15 cellular contexts compared by ENCODE assay signal in genomic region chr9:112044183-112044582, GRCh38.
DNase-seq lines count a peak whose midpoint lies in the region; ATAC-seq and TF ChIP-seq lines count a peak whose summit lies in the region.
"Had no signal": no experiment of that assay in that cellular context is flagged by ENCODE, and none has a peak within 500 bp of the region (broad histone marks: within the 10 kb centered on the region; RNA-seq: fewer than 3 reads in every experiment).

No MANE protein-coding gene starts in this region.

- no peak overlapping the region for H3K9ac ChIP-seq in fibroblast of lung (ENCODE audit: insufficient read depth, low read length)

- no peaks in the 10 kb centered on the region for H3K27me3 Mint-ChIP-seq in neural crest cell (ENCODE audit: low read depth)

- H3K4me2 ChIP-seq in fibroblast of lung (ENCODE audit: extremely low read depth, insufficient read depth, low read length), result no peak overlapping the region
- H3K4me2 ChIP-seq: PC-9 had no signal

- no peaks in the 10 kb centered on the region for H3K9me3 Mint-ChIP-seq in neural crest cell

- in situ Hi-C loops in transverse colon (cut with MboI; ENCODE audit: low pct_ligation_motif_present in 1 of 4, low pct_unique_long_range_greater_than_20kb in 1 of 4, low sequenced_read_pairs in 3 of 4), result no loop called here

- H2AFZ ChIP-seq in fibroblast of lung (ENCODE audit: low read length), result no peak overlapping the region
- H2AFZ ChIP-seq: PC-9 had no signal

- DNase-seq in AG10803 (ENCODE audit: low read depth) (peak; percentile 25), SJSA1 (ENCODE audit: low read depth in 1 of 2, low spot score in 2 of 2) (no peak), fibroblast of lung (ENCODE audit: low read depth in 2 of 2) (no peak), neural crest cell (ENCODE audit: low read depth, low spot score) (no peak), transverse colon (no peak)
- DNase-seq: COR-L47, NCI-H1436, NCI-H2029, NCI-H748 treated with DMSO at 0.1 percent for 48 hours, PC-9 had no signal

- no peak for TF ChIP-seq POLR2A in transverse colon (IDR thresholded peaks at IDR 0.05)

- H3K36me3 ChIP-seq in SJSA1 (peaks cover 25% of the 10 kb centered on the region), fibroblast of lung (ENCODE audit: control insufficient read depth, insufficient read depth, low read length) (no peaks in the 10 kb centered on the region), transverse colon (no peaks in the 10 kb centered on the region)

- TF ChIP-seq EP300 in transverse colon (IDR thresholded peaks at IDR 0.05; ENCODE audit: low read depth), result no peak

- peaks cover 85% of the 10 kb centered on the region for H3K4me1 ChIP-seq in SJSA1 (replicated peaks)
- H3K4me1 ChIP-seq in fibroblast of lung (ENCODE audit: control insufficient read depth, extremely low read depth, insufficient read depth, low read length), result peaks cover 43% of the 10 kb centered on the region
- H3K4me1 ChIP-seq in transverse colon, result peaks cover 0 to 10% (median 8%) of the 10 kb centered on the region in 4 donors

- H3K36me3 Mint-ChIP-seq in neural crest cell (ENCODE audit: low read depth), result peaks cover 24% of the 10 kb centered on the region

- H3K4me3 Mint-ChIP-seq in neural crest cell, result no peak overlapping the region

- intact Hi-C loops in transverse colon (cut with DNase I; ENCODE audit: low total_unique reads), result no loop called here

- H3K4me1 Mint-ChIP-seq in neural crest cell, result no peaks in the 10 kb centered on the region

- peak overlapping the region; percentile 95 for H3K27ac ChIP-seq in SJSA1
- H3K27ac ChIP-seq in fibroblast of lung (ENCODE audit: insufficient read depth, low read length), result peak overlapping the region; percentile 23
- no peak overlapping the region for H3K27ac ChIP-seq in transverse colon
- H3K27ac ChIP-seq: SK-N-MC had no signal

- H3K27ac Mint-ChIP-seq in neural crest cell (ENCODE audit: unreplicated experiment), result peak overlapping the region; percentile 74

- no peaks in the 10 kb centered on the region for H4K20me1 ChIP-seq in fibroblast of lung (ENCODE audit: control insufficient read depth, extremely low read depth, insufficient read depth, low read length)

- H3K9me3 ChIP-seq in SJSA1 (replicated peaks) (peaks cover 5% of the 10 kb centered on the region), fibroblast of lung (ENCODE audit: control insufficient read depth, insufficient read depth, low read depth, low read length) (no peaks in the 10 kb centered on the region), transverse colon (no peaks in the 10 kb centered on the region)

- H3K27me3 ChIP-seq in SJSA1 (replicated peaks) (no peaks in the 10 kb centered on the region), fibroblast of lung (ENCODE audit: control insufficient read depth, insufficient read depth, low read length) (no peaks in the 10 kb centered on the region), transverse colon (no peaks in the 10 kb centered on the region)

- peaks cover 2% of the 10 kb centered on the region for H3K79me2 ChIP-seq in fibroblast of lung (ENCODE audit: control insufficient read depth, insufficient read depth, low read length)

- TF ChIP-seq CTCF in AG10803 (conservative IDR thresholded peaks at IDR 0.05; ENCODE audit: low read length) (no peak), fibroblast of lung (conservative IDR thresholded peaks at IDR 0.05 in 1 of 2, IDR thresholded peaks at IDR 0.05 in 1 of 2; ENCODE audit: low read depth in 1 of 2, low read length in 2 of 2) (no peak), neural crest cell (conservative IDR thresholded peaks at IDR 0.05) (no peak), transverse colon (IDR thresholded peaks at IDR 0.05) (no peak)

- no peak for ATAC-seq in HG02870 (IDR thresholded peaks at IDR 0.05; ENCODE audit: unreplicated experiment)
- no peak for ATAC-seq in HG03045 (IDR thresholded peaks at IDR 0.05; ENCODE audit: unreplicated experiment)
- ATAC-seq in activated CD4-positive, CD25-positive, alpha-beta regulatory T cell treated with anti-CD3 and anti-CD28 coated beads, Interleukin-2, amount 50 U/mL, for 24 hours, result no peak
- ATAC-seq: Right ventricle myocardium inferior had no signal

- no peak overlapping the region for H3K4me3 ChIP-seq in AG10803 (ENCODE audit: low read length)
- no peak overlapping the region for H3K4me3 ChIP-seq in SJSA1
- no peak overlapping the region for H3K4me3 ChIP-seq in fibroblast of lung (replicated peaks in 1 of 4; ENCODE audit: control extremely low read depth in 1 of 4, insufficient read depth in 1 of 4, low read depth in 3 of 4, low read length in 4 of 4)
- no peak overlapping the region for H3K4me3 ChIP-seq in transverse colon
- H3K4me3 ChIP-seq: PC-9, SK-N-MC had no signal

Comparison
In these comparisons a context has a peak if more than half of its experiments do, and no peak if none do; other contexts are left out.
1. H3K27ac ChIP-seq: peak in SJSA1 (single experiment) and fibroblast of lung (single experiment); none in transverse colon (0 of 4).